ENCODE assay signal across 8 cellular contexts in the genomic region with DNA sequence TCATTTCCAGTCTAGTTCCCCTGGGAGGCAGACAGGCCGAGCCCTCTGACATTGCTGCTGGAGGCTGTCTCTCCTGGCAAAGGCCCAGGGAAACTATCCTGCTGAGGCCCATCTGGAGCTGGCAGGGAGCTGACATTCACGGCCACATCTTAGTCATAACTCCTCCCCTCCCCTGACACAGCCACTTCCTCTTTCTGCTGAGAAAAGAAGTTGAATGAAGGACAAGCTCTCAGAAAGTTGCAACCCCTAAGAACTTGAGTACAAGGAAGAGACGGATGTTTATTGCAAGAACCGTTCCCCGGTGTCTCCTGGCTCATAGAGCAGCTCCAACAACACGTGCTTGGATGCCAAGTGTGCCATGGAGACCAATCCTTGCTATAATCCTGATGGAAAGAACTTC. TPM values are rescaled to one million over a fixed set of nuclear protein-coding genes. Genes with fewer than 3 reads are reported as not detected.
A peak's percentile ranks its signal among the peaks of the same experiment; 100 is the strongest.
DNase-seq lines count a peak whose midpoint lies in the region; ATAC-seq and TF ChIP-seq lines count a peak whose summit lies in the region.
"Not testable (repeated sequence)": the region's sequence is repeated elsewhere in the genome, so short reads cannot be mapped to it uniquely, and the experiment has no call there.

No MANE protein-coding gene starts in this region.

- not testable (repeated sequence) for H3K9me3 ChIP-seq in ascending aorta

- intact Hi-C loops in ascending aorta (cut with DNase I), result not testable (repeated sequence)

- not testable (repeated sequence) for H3K4me3 ChIP-seq in ascending aorta

- H3K36me3 ChIP-seq in ascending aorta, result not testable (repeated sequence)

- DNase-seq in AG09319 (ENCODE audit: extremely low read depth, low read depth), result peak; percentile 52
- peak; percentile 95 for DNase-seq in MV-4-11 (lab: John Stamatoyannopoulos, UW)
- DNase-seq in T-helper 2 cell, result peak in 3 of 5 experiments; percentile 21 to 73 (median 27)
- peak; percentile 71 to 91 for DNase-seq in ascending aorta (ENCODE audit: low spot score in 2 of 2)
- DNase-seq in hepatic stellate cell (ENCODE audit: low spot score), result peak; percentile 3
- peak; percentile 70 for DNase-seq in smooth muscle cell of the brain vasculature (ENCODE audit: low read depth, low spot score)

- not testable (repeated sequence) for H3K4me1 ChIP-seq in ascending aorta

- not testable (repeated sequence) for H3K27me3 ChIP-seq in ascending aorta

- TF ChIP-seq CTCF in AG09319 (IDR thresholded peaks at IDR 0.05; ENCODE audit: low read depth, low read length); ascending aorta (IDR thresholded peaks at IDR 0.05): not testable (repeated sequence)

- H3K27ac ChIP-seq in ascending aorta, result peak overlapping the region in 1 of 2 donors; percentile 10

- ATAC-seq in GM18873 (IDR thresholded peaks at IDR 0.05; ENCODE audit: low FRiP score, unreplicated experiment), result peak; percentile 98
- ATAC-seq in HG02938 (IDR thresholded peaks at IDR 0.05; ENCODE audit: unreplicated experiment), result peak; percentile 98

RNA-seq across cellular contexts. Expression of a gene that starts 21.1 kb away (rescaled TPM):
- 9.8 TPM for total RNA-seq in ascending aorta

Comparison
In these comparisons a context has a peak if more than half of its experiments do, and no peak if none do; other contexts are left out.
1. DNase-seq: peak in every context shown above with its lines; median percentile 95 in MV-4-11; 81 in ascending aorta; 70 in smooth muscle cell of the brain vasculature; 52 in AG09319; 27 in T-helper 2 cell; 3 in hepatic stellate cell.